ENCODE assay signal across 8 cellular contexts in the genomic region with DNA sequence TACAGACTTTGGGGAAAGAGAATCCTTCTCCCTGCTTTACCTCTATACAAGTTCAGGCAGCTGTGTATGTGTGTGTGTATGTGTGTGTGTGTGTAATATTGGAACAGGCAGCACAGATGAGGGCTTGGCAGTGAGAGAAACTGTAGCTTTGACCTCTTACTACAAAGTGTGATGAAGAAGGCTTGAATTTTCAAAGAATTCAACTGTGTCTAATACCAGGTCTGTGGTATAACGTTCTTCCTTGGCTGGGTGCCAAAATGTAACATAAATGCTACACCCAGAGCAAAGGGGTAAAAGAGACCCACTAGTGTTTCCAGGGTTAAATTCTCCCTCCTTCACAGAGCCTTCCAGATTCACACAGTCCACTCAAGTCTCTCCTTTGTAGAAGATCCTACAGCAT. TPM values are rescaled to one million over a fixed set of nuclear protein-coding genes. Genes with fewer than 3 reads are reported as not detected.
DNase-seq lines count a peak whose midpoint lies in the region; ATAC-seq, FAIRE-seq and TF ChIP-seq lines count a peak whose summit lies in the region.

No MANE protein-coding gene starts in this region.

- H3K9ac ChIP-seq in adipocyte (ENCODE audit: low read length) = no peak overlapping the region

- peaks cover 9% of the 10 kb centered on the region for H3K4me1 ChIP-seq in adipocyte (ENCODE audit: control insufficient read depth, insufficient read depth, low read length)
- peaks cover 36% of the 10 kb centered on the region for H3K4me1 ChIP-seq in osteoblast (ENCODE audit: insufficient read depth, low read length)
- H3K4me1 ChIP-seq in esophagus muscularis mucosa = no peaks in the 10 kb centered on the region

- H3K36me3 ChIP-seq in adipocyte (ENCODE audit: control insufficient read depth, insufficient read depth, low read length, severe bottlenecking) = no peaks in the 10 kb centered on the region
- no peaks in the 10 kb centered on the region for H3K36me3 ChIP-seq in osteoblast (ENCODE audit: insufficient read depth, low read length)
- no peaks in the 10 kb centered on the region for H3K36me3 ChIP-seq in esophagus muscularis mucosa

- H3K9me3 ChIP-seq in adipocyte (ENCODE audit: control insufficient read depth, low read length) (peaks cover 8% of the 10 kb centered on the region), osteoblast (ENCODE audit: low read depth, low read length) (no peaks in the 10 kb centered on the region), esophagus muscularis mucosa (peaks cover 0 to 8% (median 1%) of the 10 kb centered on the region in 4 donors)

- no peak for TF ChIP-seq POLR2A in esophagus muscularis mucosa (IDR thresholded peaks at IDR 0.05; ENCODE audit: low read depth)

- intact Hi-C loops in esophagus muscularis mucosa (cut with DNase I) = no loop called here

- FAIRE-seq in GM19239 (lab: Jason Lieb, UNC) = peak; percentile 8

- H3K4me2 ChIP-seq in osteoblast (ENCODE audit: insufficient read depth, low read length) = peak overlapping the region; percentile 47

- TF ChIP-seq CTCF in osteoblast (IDR thresholded peaks at IDR 0.05; ENCODE audit: extremely low read depth, low read depth, low read length) (no peak), esophagus muscularis mucosa (IDR thresholded peaks at IDR 0.05) (no peak)

- ATAC-seq in HG03432 (IDR thresholded peaks at IDR 0.05; ENCODE audit: unreplicated experiment) = peak; percentile 12

- H3K79me2 ChIP-seq in osteoblast (ENCODE audit: insufficient read depth, low read length) = no peaks in the 10 kb centered on the region

- no peaks in the 10 kb centered on the region for H3K27me3 ChIP-seq in adipocyte (replicated peaks; ENCODE audit: control insufficient read depth, insufficient read depth, low read length)
- H3K27me3 ChIP-seq in osteoblast (ENCODE audit: insufficient read depth, low read length) = no peaks in the 10 kb centered on the region
- H3K27me3 ChIP-seq in esophagus muscularis mucosa = no peaks in the 10 kb centered on the region

- H3K4me3 ChIP-seq in adipocyte (ENCODE audit: low read length) = no peak overlapping the region
- no peak overlapping the region for H3K4me3 ChIP-seq in osteoblast (ENCODE audit: insufficient read depth, low read length)
- no peak overlapping the region for H3K4me3 ChIP-seq in esophagus muscularis mucosa

- WGBS in esophagus muscularis mucosa = 0% methylated on average over 1 of the region's 1 CpG

- TF ChIP-seq EP300 in esophagus muscularis mucosa (IDR thresholded peaks at IDR 0.05) = no peak

- no peak for DNase-seq in GM19239 (ENCODE audit: insufficient read length, low spot score)
- DNase-seq in adipocyte (ENCODE audit: low read depth) = peak; percentile 42
- DNase-seq in osteoblast (ENCODE audit: insufficient read length, low spot score, missing footprints) = no peak
- DNase-seq in ureter (ENCODE audit: low spot score) = no peak
- no peak for DNase-seq in effector CD4-positive, alpha-beta T cell
- DNase-seq in GDM1 (lab: John Stamatoyannopoulos, UW) = no peak
- DNase-seq in esophagus muscularis mucosa (ENCODE audit: extremely low spot score) = no peak

- peak overlapping the region; percentile 42 for H2AFZ ChIP-seq in osteoblast (ENCODE audit: low read length)

- peak overlapping the region; percentile 58 for H3K27ac ChIP-seq in osteoblast (ENCODE audit: low read depth, low read length)
- no peak overlapping the region for H3K27ac ChIP-seq in esophagus muscularis mucosa (replicated peaks in 1 of 4)

- H4K20me1 ChIP-seq in osteoblast (ENCODE audit: insufficient read depth, low read length) = no peaks in the 10 kb centered on the region

RNA-seq across cellular contexts. Expression of a gene that starts 51.1 kb away (rescaled TPM):
- total RNA-seq in osteoblast (13.8 and 16.5 TPM in 2 replicates), ureter (8.1 TPM), esophagus muscularis mucosa (10 to 100 TPM in 2 of 4 donors, 1 to 10 TPM in 2; 3.3 to 10.8 (median 10.2) TPM)
